Comparison of ENCODE assay signal across 27 cellular contexts in the genomic region with DNA sequence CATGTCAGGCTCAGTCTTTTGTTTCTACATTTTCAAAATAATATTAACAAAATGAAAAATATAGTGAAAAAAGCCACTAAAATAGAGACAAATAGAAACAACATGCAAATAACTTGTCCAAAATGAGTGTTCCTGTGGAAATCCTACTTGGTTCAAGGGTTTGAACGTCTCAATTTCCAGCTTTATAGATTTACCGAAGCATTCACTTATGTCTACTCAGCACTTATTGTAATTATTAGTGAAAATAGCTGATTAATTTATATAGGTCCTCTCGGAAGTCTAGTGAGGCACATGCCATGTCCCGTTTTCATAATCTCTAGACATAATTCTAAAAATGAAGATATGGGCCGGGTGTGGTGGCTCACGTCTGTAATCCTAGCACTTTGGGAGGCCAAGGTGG.
"Had no signal": no experiment of that assay in that cellular context is flagged by ENCODE, and none has a peak within 500 bp of the region (broad histone marks: within the 10 kb centered on the region; RNA-seq: fewer than 3 reads in every experiment).

No MANE protein-coding gene starts in this region.

- DNase-seq: dermis blood vessel endothelial cell; dorsolateral prefrontal cortex; effector CD4-positive, alpha-beta T cell; effector memory CD8-positive, alpha-beta T cell; endodermal cell; erythroblast; foreskin keratinocyte; glutamatergic neuron; head of caudate nucleus; heart right ventricle; hippocampal formation; left cardiac atrium; left lung; left ventricle myocardium superior; lower lobe of right lung; mesenchymal stem cell; mucosa of descending colon; naive B cell had no signal

- H3K36me3 ChIP-seq: esophagus muscularis mucosa, gastroesophageal sphincter, heart right ventricle, left lung, lower lobe of right lung had no signal

- ATAC-seq: effector memory CD8-positive, alpha-beta T cell; foreskin keratinocyte; gastroesophageal sphincter; heart right ventricle; left cardiac atrium; left ventricle myocardium superior; mucosa of descending colon had no signal

- FAIRE-seq: colon, endometrium, frontal cortex, islet of Langerhans, keratinocyte had no signal

- H3K27ac ChIP-seq: coronary artery, dorsolateral prefrontal cortex, epithelial cell of prostate, esophagus muscularis mucosa, foreskin keratinocyte, gastroesophageal sphincter, heart right ventricle, left lung, lower lobe of right lung had no signal

- H3K27me3 ChIP-seq: dorsolateral prefrontal cortex, esophagus muscularis mucosa, gastroesophageal sphincter, heart right ventricle, left lung had no signal

- H3K9me3 ChIP-seq: left lung, lower lobe of right lung, mucosa of descending colon had no signal

- H3K4me3 ChIP-seq: coronary artery, dorsolateral prefrontal cortex, esophagus muscularis mucosa, gastroesophageal sphincter, heart right ventricle, left lung, lower lobe of right lung, mucosa of descending colon had no signal

- H3K4me1 ChIP-seq: foreskin keratinocyte, gastroesophageal sphincter, heart right ventricle, left lung, lower lobe of right lung had no signal
